Comparison of ENCODE assay signal across 1 cellular context in the genomic region with DNA sequence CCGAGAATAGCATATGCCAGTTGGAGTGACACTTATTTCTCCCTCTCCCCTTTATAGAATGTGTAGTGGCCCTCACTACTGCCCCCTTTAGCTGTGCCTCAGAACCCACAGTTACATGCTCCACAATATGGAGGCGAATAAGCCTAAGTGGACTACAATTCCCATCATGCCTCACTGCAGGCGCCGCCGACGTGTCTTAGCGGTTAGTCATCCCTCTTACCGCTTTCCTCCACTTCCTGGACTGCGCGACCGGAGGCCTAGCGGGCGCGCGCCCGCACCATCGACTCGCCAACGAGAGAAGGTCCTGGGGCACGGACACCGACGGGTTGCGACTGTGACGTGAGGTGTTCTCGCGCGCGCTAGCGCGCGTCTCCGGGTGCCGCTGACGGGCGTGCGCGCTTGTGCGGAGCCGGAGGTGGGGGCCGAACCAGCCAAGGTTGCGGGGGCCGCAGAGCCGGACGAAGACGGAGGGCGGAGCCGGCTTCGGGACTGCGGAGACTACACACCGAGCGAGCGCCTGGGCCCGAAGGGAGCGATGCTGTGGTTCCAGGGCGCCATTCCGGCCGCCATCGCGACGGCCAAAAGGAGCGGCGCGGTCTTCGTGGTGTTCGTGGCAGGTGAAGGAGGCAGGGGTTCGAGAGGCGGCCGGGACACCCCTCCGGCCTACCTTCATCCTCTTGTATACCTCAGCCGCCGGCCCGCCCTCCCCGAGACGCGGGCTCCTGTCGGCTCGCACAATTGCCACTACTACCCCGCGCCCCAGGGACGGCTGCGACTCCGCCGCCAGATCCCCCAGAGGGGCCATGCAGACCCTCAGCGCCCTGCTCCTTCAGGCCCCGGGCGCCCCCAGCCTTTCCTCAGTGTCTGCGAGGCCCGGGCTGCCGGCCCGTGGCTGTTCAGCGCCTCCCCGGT.
TF ChIP-seq lines count a peak whose summit lies in the region.

A gene with protein sequence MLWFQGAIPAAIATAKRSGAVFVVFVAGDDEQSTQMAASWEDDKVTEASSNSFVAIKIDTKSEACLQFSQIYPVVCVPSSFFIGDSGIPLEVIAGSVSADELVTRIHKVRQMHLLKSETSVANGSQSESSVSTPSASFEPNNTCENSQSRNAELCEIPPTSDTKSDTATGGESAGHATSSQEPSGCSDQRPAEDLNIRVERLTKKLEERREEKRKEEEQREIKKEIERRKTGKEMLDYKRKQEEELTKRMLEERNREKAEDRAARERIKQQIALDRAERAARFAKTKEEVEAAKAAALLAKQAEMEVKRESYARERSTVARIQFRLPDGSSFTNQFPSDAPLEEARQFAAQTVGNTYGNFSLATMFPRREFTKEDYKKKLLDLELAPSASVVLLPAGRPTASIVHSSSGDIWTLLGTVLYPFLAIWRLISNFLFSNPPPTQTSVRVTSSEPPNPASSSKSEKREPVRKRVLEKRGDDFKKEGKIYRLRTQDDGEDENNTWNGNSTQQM (plus strand): TSS at position 461 of the 912 bp plus-strand sequence. CDS start 75 bp downstream, at position 536.

TF ChIP-seq in HepG2, 621 proteins besides CTCF, POLR2A, EP300 and RAD21 (continued from another document and continues in another):
- TF ChIP-seq SPEN (CRISPR knock-in tag; IDR thresholded peaks at IDR 0.05; ENCODE audit: low read depth) (peak; percentile 85), ZNF773 (CRISPR knock-in tag; IDR thresholded peaks at IDR 0.05; ENCODE audit: borderline replicate concordance) (peak; percentile 80; the same call in 1 of the 2 replicates), MYNN (CRISPR knock-in tag; IDR thresholded peaks at IDR 0.05; ENCODE audit: low read depth) (no peak; the same call in 1 of the 2 replicates), TP53 (CRISPR knock-in tag; conservative IDR thresholded peaks at IDR 0.05) (peak; percentile 30; the same call in 1 of the 2 replicates), SP4 (CRISPR knock-in tag; IDR thresholded peaks at IDR 0.05) (peak; percentile 81), ZNF562 (CRISPR knock-in tag; IDR thresholded peaks at IDR 0.05; ENCODE audit: borderline replicate concordance) (no peak), SKI (IDR thresholded peaks at IDR 0.05; ENCODE audit: partially characterized antibody) (peak; percentile 69), TCF12 (IDR thresholded peaks at IDR 0.05) (no peak), TCF12 (CRISPR knock-in tag; IDR thresholded peaks at IDR 0.05) (no peak; the same call in none of the 2 replicates), STAT5B (CRISPR knock-in tag; IDR thresholded peaks at IDR 0.05) (no peak), ZKSCAN1 (IDR thresholded peaks at IDR 0.05; ENCODE audit: low read length) (no peak), TGIF2 (CRISPR knock-in tag; IDR thresholded peaks at IDR 0.05) (peak; percentile 82; the same call in 1 of the 2 replicates), ZFP37 (CRISPR knock-in tag; IDR thresholded peaks at IDR 0.05; ENCODE audit: borderline replicate concordance) (peak; percentile 14; the same call in 1 of the 2 replicates), TEAD2 (CRISPR knock-in tag; IDR thresholded peaks at IDR 0.05) (0 out of 2 replicates have a peak, but pooled peaks have one; percentile 54), ZNF224 (CRISPR knock-in tag; IDR thresholded peaks at IDR 0.05) (no peak), ZNF557 (CRISPR knock-in tag; IDR thresholded peaks at IDR 0.05) (peak; percentile 48; the same call in 1 of the 2 replicates), NONO (IDR thresholded peaks at IDR 0.05) (no peak), NONO (CRISPR knock-in tag; conservative IDR thresholded peaks at IDR 0.05) (peak; percentile 85), MYC (CRISPR knock-in tag; IDR thresholded peaks at IDR 0.05; ENCODE audit: borderline replicate concordance) (peak; percentile 87), ATF7 (IDR thresholded peaks at IDR 0.05) (no peak), ATF7 (CRISPR knock-in tag; IDR thresholded peaks at IDR 0.05) (peak; percentile 82), ERF (CRISPR knock-in tag; IDR thresholded peaks at IDR 0.05) (peak; percentile 80), ZNF496 (CRISPR knock-in tag; IDR thresholded peaks at IDR 0.05; ENCODE audit: insufficient replicate concordance) (no peak), ZNF605 (CRISPR knock-in tag; IDR thresholded peaks at IDR 0.05) (peak; percentile 94; the same call in 1 of the 2 replicates), ARHGAP35 (CRISPR knock-in tag; IDR thresholded peaks at IDR 0.05; ENCODE audit: borderline replicate concordance) (no peak), SP140L (CRISPR knock-in tag; IDR thresholded peaks at IDR 0.05; ENCODE audit: borderline replicate concordance) (no peak), RBM22 (optimal IDR thresholded peaks at IDR 0.05; ENCODE audit: low read length) (peak; percentile 37), MED1 (CRISPR knock-in tag; IDR thresholded peaks at IDR 0.05) (peak; percentile 76), RXRB (CRISPR knock-in tag; IDR thresholded peaks at IDR 0.05; ENCODE audit: borderline replicate concordance) (no peak), NFE2L1 (CRISPR knock-in tag; IDR thresholded peaks at IDR 0.05; ENCODE audit: borderline replicate concordance) (no peak), NBN (conservative IDR thresholded peaks at IDR 0.05) (no peak), ZNF329 (CRISPR knock-in tag; IDR thresholded peaks at IDR 0.05; ENCODE audit: low read depth) (no peak; the same call in 1 of the 2 replicates), PHF21A (CRISPR knock-in tag; IDR thresholded peaks at IDR 0.05) (peak; percentile 65), ZNF317 (CRISPR knock-in tag; IDR thresholded peaks at IDR 0.05) (peak; percentile 70; the same call in 1 of the 2 replicates), ZMYM3 (CRISPR knock-in tag; IDR thresholded peaks at IDR 0.05) (peak; percentile 88), EZH2 (conservative IDR thresholded peaks at IDR 0.05; ENCODE audit: low read depth, low read length) (no peak), RBAK (CRISPR knock-in tag; IDR thresholded peaks at IDR 0.05) (no peak), NAIF1 (CRISPR knock-in tag; IDR thresholded peaks at IDR 0.05; ENCODE audit: borderline replicate concordance) (no peak), WIZ (CRISPR knock-in tag; IDR thresholded peaks at IDR 0.05) (0 out of 2 replicates have a peak, but pooled peaks have one; percentile 62), AGO1 (IDR thresholded peaks at IDR 0.05; ENCODE audit: low read depth, low read length, poor library complexity, severe bottlenecking) (peak; percentile 48), ZNF570 (CRISPR knock-in tag; IDR thresholded peaks at IDR 0.05; ENCODE audit: borderline replicate concordance) (no peak), SIX4 (CRISPR knock-in tag; IDR thresholded peaks at IDR 0.05) (no peak), IRX3 (CRISPR knock-in tag; IDR thresholded peaks at IDR 0.05; ENCODE audit: borderline replicate concordance, low read depth) (peak; percentile 12; the same call in 1 of the 2 replicates)
- TF ChIP-seq, protein P1, sequence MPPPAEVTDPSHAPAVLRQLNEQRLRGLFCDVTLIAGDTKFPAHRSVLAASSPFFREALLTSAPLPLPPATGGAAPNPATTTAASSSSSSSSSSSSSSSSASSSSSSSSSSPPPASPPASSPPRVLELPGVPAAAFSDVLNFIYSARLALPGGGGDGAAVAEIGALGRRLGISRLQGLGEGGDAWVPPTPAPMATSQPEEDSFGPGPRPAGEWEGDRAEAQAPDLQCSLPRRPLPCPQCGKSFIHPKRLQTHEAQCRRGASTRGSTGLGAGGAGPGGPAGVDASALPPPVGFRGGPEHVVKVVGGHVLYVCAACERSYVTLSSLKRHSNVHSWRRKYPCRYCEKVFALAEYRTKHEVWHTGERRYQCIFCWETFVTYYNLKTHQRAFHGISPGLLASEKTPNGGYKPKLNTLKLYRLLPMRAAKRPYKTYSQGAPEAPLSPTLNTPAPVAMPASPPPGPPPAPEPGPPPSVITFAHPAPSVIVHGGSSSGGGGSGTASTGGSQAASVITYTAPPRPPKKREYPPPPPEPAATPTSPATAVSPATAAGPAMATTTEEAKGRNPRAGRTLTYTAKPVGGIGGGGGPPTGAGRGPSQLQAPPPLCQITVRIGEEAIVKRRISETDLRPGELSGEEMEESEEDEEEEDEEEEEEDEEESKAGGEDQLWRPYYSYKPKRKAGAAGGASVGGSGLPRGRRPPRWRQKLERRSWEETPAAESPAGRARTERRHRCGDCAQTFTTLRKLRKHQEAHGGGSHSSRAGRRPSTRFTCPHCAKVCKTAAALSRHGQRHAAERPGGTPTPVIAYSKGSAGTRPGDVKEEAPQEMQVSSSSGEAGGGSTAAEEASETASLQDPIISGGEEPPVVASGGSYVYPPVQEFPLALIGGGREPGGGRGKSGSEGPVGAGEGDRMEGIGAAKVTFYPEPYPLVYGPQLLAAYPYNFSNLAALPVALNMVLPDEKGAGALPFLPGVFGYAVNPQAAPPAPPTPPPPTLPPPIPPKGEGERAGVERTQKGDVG (CRISPR knock-in tag; IDR thresholded peaks at IDR 0.05; ENCODE audit: borderline replicate concordance): no peak
- TF ChIP-seq, protein P2, sequence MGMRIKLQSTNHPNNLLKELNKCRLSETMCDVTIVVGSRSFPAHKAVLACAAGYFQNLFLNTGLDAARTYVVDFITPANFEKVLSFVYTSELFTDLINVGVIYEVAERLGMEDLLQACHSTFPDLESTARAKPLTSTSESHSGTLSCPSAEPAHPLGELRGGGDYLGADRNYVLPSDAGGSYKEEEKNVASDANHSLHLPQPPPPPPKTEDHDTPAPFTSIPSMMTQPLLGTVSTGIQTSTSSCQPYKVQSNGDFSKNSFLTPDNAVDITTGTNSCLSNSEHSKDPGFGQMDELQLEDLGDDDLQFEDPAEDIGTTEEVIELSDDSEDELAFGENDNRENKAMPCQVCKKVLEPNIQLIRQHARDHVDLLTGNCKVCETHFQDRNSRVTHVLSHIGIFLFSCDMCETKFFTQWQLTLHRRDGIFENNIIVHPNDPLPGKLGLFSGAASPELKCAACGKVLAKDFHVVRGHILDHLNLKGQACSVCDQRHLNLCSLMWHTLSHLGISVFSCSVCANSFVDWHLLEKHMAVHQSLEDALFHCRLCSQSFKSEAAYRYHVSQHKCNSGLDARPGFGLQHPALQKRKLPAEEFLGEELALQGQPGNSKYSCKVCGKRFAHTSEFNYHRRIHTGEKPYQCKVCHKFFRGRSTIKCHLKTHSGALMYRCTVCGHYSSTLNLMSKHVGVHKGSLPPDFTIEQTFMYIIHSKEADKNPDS (CRISPR knock-in tag; IDR thresholded peaks at IDR 0.05): no peak
- TF ChIP-seq, protein P3, sequence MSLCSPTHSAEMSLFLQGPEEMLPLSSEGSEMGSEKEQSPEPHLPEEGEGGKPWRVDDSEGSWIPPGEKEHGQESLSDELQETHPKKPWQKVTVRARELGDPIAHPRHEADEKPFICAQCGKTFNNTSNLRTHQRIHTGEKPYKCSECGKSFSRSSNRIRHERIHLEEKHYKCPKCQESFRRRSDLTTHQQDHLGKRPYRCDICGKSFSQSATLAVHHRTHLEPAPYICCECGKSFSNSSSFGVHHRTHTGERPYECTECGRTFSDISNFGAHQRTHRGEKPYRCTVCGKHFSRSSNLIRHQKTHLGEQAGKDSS (CRISPR knock-in tag; IDR thresholded peaks at IDR 0.05; ENCODE audit: borderline replicate concordance, low read depth): peak; percentile 88
- TF ChIP-seq, protein P4, sequence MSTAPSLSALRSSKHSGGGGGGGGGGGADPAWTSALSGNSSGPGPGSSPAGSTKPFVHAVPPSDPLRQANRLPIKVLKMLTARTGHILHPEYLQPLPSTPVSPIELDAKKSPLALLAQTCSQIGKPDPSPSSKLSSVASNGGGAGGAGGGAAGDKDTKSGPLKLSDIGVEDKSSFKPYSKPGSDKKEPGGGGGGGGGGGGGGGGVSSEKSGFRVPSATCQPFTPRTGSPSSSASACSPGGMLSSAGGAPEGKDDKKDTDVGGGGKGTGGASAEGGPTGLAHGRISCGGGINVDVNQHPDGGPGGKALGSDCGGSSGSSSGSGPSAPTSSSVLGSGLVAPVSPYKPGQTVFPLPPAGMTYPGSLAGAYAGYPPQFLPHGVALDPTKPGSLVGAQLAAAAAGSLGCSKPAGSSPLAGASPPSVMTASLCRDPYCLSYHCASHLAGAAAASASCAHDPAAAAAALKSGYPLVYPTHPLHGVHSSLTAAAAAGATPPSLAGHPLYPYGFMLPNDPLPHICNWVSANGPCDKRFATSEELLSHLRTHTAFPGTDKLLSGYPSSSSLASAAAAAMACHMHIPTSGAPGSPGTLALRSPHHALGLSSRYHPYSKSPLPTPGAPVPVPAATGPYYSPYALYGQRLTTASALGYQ (CRISPR knock-in tag; IDR thresholded peaks at IDR 0.05): peak; percentile 58; the same call in 1 of the 2 replicates
- TF ChIP-seq, protein P5, sequence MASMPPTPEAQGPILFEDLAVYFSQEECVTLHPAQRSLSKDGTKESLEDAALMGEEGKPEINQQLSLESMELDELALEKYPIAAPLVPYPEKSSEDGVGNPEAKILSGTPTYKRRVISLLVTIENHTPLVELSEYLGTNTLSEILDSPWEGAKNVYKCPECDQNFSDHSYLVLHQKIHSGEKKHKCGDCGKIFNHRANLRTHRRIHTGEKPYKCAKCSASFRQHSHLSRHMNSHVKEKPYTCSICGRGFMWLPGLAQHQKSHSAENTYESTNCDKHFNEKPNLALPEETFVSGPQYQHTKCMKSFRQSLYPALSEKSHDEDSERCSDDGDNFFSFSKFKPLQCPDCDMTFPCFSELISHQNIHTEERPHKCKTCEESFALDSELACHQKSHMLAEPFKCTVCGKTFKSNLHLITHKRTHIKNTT (CRISPR knock-in tag; IDR thresholded peaks at IDR 0.05): 0 out of 2 replicates have a peak, but pooled peaks have one; percentile 23
- TF ChIP-seq, protein P6, sequence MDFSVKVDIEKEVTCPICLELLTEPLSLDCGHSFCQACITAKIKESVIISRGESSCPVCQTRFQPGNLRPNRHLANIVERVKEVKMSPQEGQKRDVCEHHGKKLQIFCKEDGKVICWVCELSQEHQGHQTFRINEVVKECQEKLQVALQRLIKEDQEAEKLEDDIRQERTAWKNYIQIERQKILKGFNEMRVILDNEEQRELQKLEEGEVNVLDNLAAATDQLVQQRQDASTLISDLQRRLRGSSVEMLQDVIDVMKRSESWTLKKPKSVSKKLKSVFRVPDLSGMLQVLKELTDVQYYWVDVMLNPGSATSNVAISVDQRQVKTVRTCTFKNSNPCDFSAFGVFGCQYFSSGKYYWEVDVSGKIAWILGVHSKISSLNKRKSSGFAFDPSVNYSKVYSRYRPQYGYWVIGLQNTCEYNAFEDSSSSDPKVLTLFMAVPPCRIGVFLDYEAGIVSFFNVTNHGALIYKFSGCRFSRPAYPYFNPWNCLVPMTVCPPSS (IDR thresholded peaks at IDR 0.05): no peak
- TF ChIP-seq, protein P7, sequence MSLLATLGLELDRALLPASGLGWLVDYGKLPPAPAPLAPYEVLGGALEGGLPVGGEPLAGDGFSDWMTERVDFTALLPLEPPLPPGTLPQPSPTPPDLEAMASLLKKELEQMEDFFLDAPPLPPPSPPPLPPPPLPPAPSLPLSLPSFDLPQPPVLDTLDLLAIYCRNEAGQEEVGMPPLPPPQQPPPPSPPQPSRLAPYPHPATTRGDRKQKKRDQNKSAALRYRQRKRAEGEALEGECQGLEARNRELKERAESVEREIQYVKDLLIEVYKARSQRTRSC (CRISPR knock-in tag; IDR thresholded peaks at IDR 0.05; ENCODE audit: low read depth): peak; percentile 88
- TF ChIP-seq, protein P8, sequence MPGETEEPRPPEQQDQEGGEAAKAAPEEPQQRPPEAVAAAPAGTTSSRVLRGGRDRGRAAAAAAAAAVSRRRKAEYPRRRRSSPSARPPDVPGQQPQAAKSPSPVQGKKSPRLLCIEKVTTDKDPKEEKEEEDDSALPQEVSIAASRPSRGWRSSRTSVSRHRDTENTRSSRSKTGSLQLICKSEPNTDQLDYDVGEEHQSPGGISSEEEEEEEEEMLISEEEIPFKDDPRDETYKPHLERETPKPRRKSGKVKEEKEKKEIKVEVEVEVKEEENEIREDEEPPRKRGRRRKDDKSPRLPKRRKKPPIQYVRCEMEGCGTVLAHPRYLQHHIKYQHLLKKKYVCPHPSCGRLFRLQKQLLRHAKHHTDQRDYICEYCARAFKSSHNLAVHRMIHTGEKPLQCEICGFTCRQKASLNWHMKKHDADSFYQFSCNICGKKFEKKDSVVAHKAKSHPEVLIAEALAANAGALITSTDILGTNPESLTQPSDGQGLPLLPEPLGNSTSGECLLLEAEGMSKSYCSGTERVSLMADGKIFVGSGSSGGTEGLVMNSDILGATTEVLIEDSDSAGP (CRISPR knock-in tag; IDR thresholded peaks at IDR 0.05; ENCODE audit: borderline replicate concordance): peak; percentile 86
